In the genomic region with DNA sequence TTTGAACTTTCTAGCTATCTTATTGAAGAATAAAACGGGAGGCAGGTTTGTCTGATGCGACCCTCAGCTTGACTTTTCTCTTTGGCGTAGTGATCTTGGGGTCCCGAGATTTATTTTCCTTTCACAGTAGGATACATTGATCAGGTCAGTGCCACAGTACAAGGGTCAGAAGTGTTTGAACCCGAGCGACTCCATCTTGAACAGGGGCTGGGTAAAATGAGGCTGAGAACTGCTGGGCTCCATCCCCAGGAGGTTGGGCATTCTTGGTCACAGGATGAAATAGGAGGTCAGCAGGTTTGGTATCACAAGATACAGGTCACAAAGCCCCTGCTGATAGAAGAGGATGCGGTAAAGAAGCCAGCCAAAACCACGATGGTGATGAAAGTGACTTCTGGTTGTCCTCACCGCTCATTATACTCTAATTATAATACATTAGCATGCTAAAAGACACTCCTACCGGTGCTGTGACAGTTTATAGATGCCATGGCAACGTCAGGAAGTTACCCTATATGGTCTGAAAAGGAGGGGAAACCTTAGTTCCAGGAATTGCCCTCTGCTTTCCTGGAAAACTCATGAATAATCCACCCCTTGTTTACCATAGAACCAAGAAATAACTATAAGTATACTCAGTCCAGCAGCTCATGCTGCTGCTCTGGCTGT, we compare ENCODE assay signal across 19 cellular contexts. TPM values are rescaled to one million over a fixed set of nuclear protein-coding genes. Genes with fewer than 3 reads are reported as not detected.
DNase-seq lines count a peak whose midpoint lies in the region; ATAC-seq, FAIRE-seq and TF ChIP-seq lines count a peak whose summit lies in the region.
"Had no signal": no experiment of that assay in that cellular context is flagged by ENCODE, and none has a peak within 500 bp of the region (broad histone marks: within the 10 kb centered on the region; RNA-seq: fewer than 3 reads in every experiment).

No MANE protein-coding gene starts in this region.

- peaks cover 22% of the 10 kb centered on the region for H3K36me3 Mint-ChIP-seq in stimulated activated effector memory CD8-positive, alpha-beta T cell treated with anti-CD3 and anti-CD28 coated beads, Interleukin-12 subunit alpha, Interleukin-12 subunit beta, amount 100 ng/mL, for 72 hours

- H3K9me3 ChIP-seq in Panc1 (ENCODE audit: control insufficient read depth, insufficient read depth, low read depth, low read length) (no peaks in the 10 kb centered on the region), K562 (replicated peaks; ENCODE audit: control insufficient read depth, insufficient read depth, low read depth, low read length) (no peaks in the 10 kb centered on the region), thyroid gland (no peaks in the 10 kb centered on the region), sigmoid colon (no peaks in the 10 kb centered on the region)
- H3K9me3 ChIP-seq: adrenal gland, spleen had no signal

- no peaks in the 10 kb centered on the region for H3K27me3 ChIP-seq in Panc1 (ENCODE audit: control insufficient read depth, insufficient read depth, low read length)
- no peaks in the 10 kb centered on the region for H3K27me3 ChIP-seq in K562 (ENCODE audit: control insufficient read depth in 2 of 2, insufficient read depth in 2 of 2, low read length in 2 of 2)
- H3K27me3 ChIP-seq in thyroid gland: no peaks in the 10 kb centered on the region
- no peaks in the 10 kb centered on the region for H3K27me3 ChIP-seq in sigmoid colon
- H3K27me3 ChIP-seq: adrenal gland, spleen had no signal

- ATAC-seq in Panc1 (no peak), K562 (no peak), HG03378 (IDR thresholded peaks at IDR 0.05; ENCODE audit: unreplicated experiment) (no peak)
- ATAC-seq in stimulated activated effector memory CD8-positive, alpha-beta T cell treated with anti-CD3 and anti-CD28 coated beads, Interleukin-12 subunit alpha, Interleukin-12 subunit beta, amount 100 ng/mL, for 72 hours: peak; percentile 29
- ATAC-seq: Right ventricle myocardium inferior had no signal

- no peaks in the 10 kb centered on the region for H3K9me3 Mint-ChIP-seq in stimulated activated effector memory CD8-positive, alpha-beta T cell treated with anti-CD3 and anti-CD28 coated beads, Interleukin-12 subunit alpha, Interleukin-12 subunit beta, amount 100 ng/mL, for 72 hours

- TF ChIP-seq CTCF in Panc1 (IDR thresholded peaks at IDR 0.05) (no peak), K562 (IDR thresholded peaks at IDR 0.05 in 2 of 3, conservative IDR thresholded peaks at IDR 0.05 in 1 of 3; ENCODE audit: insufficient read depth in 2 of 3, low read depth in 1 of 3, low read length in 3 of 3) (no peak), thyroid gland (IDR thresholded peaks at IDR 0.05) (no peak), sigmoid colon (IDR thresholded peaks at IDR 0.05) (no peak)

- BruUV-seq in Panc1 (replicated peaks; lab: Mats Ljungman, UMichigan): TSS peak; percentile 49
- BruUV-seq in K562 (replicated peaks; lab: Mats Ljungman, UMichigan): TSS peak; percentile 16

- POLR2A ChIA-PET in Panc1 (lab: Charles Lee): no interaction called here
- POLR2A ChIA-PET in K562 (lab: Yijun Ruan, JAX): interaction anchor here (1.1 kb wide), 1 partner anchor 19 kb away, joined by 3 read pairs; no protein-coding TSS in a partner anchor

- no peak overlapping the region for H3K9ac ChIP-seq in K562 (ENCODE audit: insufficient read depth in 1 of 2, low read depth in 2 of 2, low read length in 2 of 2)

- H3K27ac Mint-ChIP-seq in stimulated activated effector memory CD8-positive, alpha-beta T cell treated with anti-CD3 and anti-CD28 coated beads, Interleukin-12 subunit alpha, Interleukin-12 subunit beta, amount 100 ng/mL, for 72 hours: peak overlapping the region; percentile 75
- H3K27ac Mint-ChIP-seq: B cell had no signal

- H3K27ac ChIP-seq in Panc1 (ENCODE audit: low read length): no peak overlapping the region
- peak overlapping the region; percentile 33; the same call in 1 of the 3 replicates for H3K27ac ChIP-seq in K562 (ENCODE audit: extremely low read depth, low read depth, low read length)
- no peak overlapping the region for H3K27ac ChIP-seq in thyroid gland
- H3K27ac ChIP-seq in sigmoid colon: no peak overlapping the region
- H3K27ac ChIP-seq: adrenal gland, spleen had no signal

- no peak overlapping the region for H2AFZ ChIP-seq in K562 (ENCODE audit: low read depth, low read length)

- no peak for TF ChIP-seq POLR2A in K562 (conservative IDR thresholded peaks at IDR 0.05)
- TF ChIP-seq POLR2A in thyroid gland (IDR thresholded peaks at IDR 0.05): no peak
- no peak for TF ChIP-seq POLR2A in sigmoid colon (IDR thresholded peaks at IDR 0.05)

- in situ Hi-C loops in Panc1 (cut with HindIII; ENCODE audit: low pct_unique_long_range_greater_than_20kb, low sequenced_read_pairs) (no loop called here), K562 (cut with MboI) (no loop called here)

- no peak for TF ChIP-seq RAD21 in K562 (CRISPR knock-in tag; conservative IDR thresholded peaks at IDR 0.05 in 1 of 2, IDR thresholded peaks at IDR 0.05 in 1 of 2)

- peaks cover 21% of the 10 kb centered on the region for H3K79me2 ChIP-seq in K562 (ENCODE audit: control insufficient read depth, insufficient read depth, low read length)

- CTCF ChIA-PET in Panc1 (lab: Charles Lee): no interaction called here
- CTCF ChIA-PET in K562 (lab: Yijun Ruan, JAX; ENCODE audit: low intra/inter-chr PET ratio): no interaction called here

- H4K20me1 ChIP-seq in K562 (replicated peaks; ENCODE audit: control insufficient read depth, insufficient read depth, low read length): no peaks in the 10 kb centered on the region

- peak; percentile 22 for DNase-seq in stimulated activated CD4-positive, alpha-beta T cell treated with anti-CD3 and anti-CD28 coated beads, Interleukin-4, amount 100 ng/mL, for 24 hours
- no peak for DNase-seq in stimulated activated CD4-positive, alpha-beta T cell treated with anti-CD3 and anti-CD28 coated beads, Interleukin-2, amount 100 ng/mL, for 24 hours
- DNase-seq in Panc1 (ENCODE audit: low read depth, low spot score) (no peak), K562 (ENCODE audit: extremely low read depth in 1 of 4, low spot score in 3 of 4) (peak in 1 of 4 experiments; percentile 64), thyroid gland (no peak), sigmoid colon (no peak)
- peak; percentile 10 to 55 for DNase-seq in stimulated activated effector memory CD8-positive, alpha-beta T cell treated with anti-CD3 and anti-CD28 coated beads, Interleukin-12 subunit alpha, Interleukin-12 subunit beta, amount 100 ng/mL, for 72 hours (ENCODE audit: low spot score in 2 of 2)
- DNase-seq: adrenal gland, DMS79 treated with DMSO at 0.1 percent for 48 hours, midbrain, MM.1S, spleen, substantia nigra, T-helper 9 cell had no signal

- no peak overlapping the region for H3K4me2 ChIP-seq in K562 (ENCODE audit: insufficient read depth, low read length)

- TF ChIP-seq EP300 in K562 (IDR thresholded peaks at IDR 0.05; ENCODE audit: low read length) (no peak), sigmoid colon (IDR thresholded peaks at IDR 0.05) (no peak)

- peaks cover 36% of the 10 kb centered on the region for H3K4me1 Mint-ChIP-seq in stimulated activated effector memory CD8-positive, alpha-beta T cell treated with anti-CD3 and anti-CD28 coated beads, Interleukin-12 subunit alpha, Interleukin-12 subunit beta, amount 100 ng/mL, for 72 hours

- no peaks in the 10 kb centered on the region for H3K9me1 ChIP-seq in K562 (ENCODE audit: control insufficient read depth, insufficient read depth, low read length)

- intact Hi-C loops in Panc1 (cut with micrococcal nuclease; ENCODE audit: unreplicated experiment) (no loop called here), K562 (cut with micrococcal nuclease) (no loop called here), thyroid gland (cut with DNase I) (no loop called here), sigmoid colon (cut with DNase I) (loop anchor here (5.0 to 10.0 kb wide), 2 partner anchors 148 to 1300 kb away; a partner anchor contains a TSS)

- H3K4me3 Mint-ChIP-seq in stimulated activated effector memory CD8-positive, alpha-beta T cell treated with anti-CD3 and anti-CD28 coated beads, Interleukin-12 subunit alpha, Interleukin-12 subunit beta, amount 100 ng/mL, for 72 hours: no peak overlapping the region
- H3K4me3 Mint-ChIP-seq: B cell had no signal

- no peaks in the 10 kb centered on the region; the same call in 1 of the 2 replicates for H3K36me3 ChIP-seq in Panc1 (ENCODE audit: control insufficient read depth, insufficient read depth, low read length)
- peaks cover 4% of the 10 kb centered on the region; the same call in 1 of the 3 replicates for H3K36me3 ChIP-seq in K562 (ENCODE audit: control insufficient read depth, insufficient read depth, low read length)
- H3K36me3 ChIP-seq in thyroid gland: no peaks in the 10 kb centered on the region
- H3K36me3 ChIP-seq in sigmoid colon: peaks cover 0 to 14% (median 2%) of the 10 kb centered on the region in 4 donors

- 32% methylated on average over 7 of the region's 11 CpGs for WGBS in K562 (ENCODE audit: insufficient coverage, low coverage, missing lambda C conversion rate)
- WGBS in thyroid gland, 2 donors: 87 to 89% methylated on average over 11 of the region's 11 CpGs
- WGBS in sigmoid colon, 2 donors: 84 to 87% methylated on average over 11 of the region's 11 CpGs

- FAIRE-seq in K562 (lab: Jason Lieb, UNC): no peak
- FAIRE-seq: H1, HTR-8/SVneo had no signal

- H3K4me1 ChIP-seq in Panc1 (ENCODE audit: control insufficient read depth, insufficient read depth, low read length) (peaks cover 9% of the 10 kb centered on the region), K562 (replicated peaks in 1 of 2; ENCODE audit: control insufficient read depth in 2 of 2, insufficient read depth in 2 of 2, low read length in 2 of 2) (peaks cover 10 to 29% of the 10 kb centered on the region in 2 experiments; a peak in 4 of 5 replicates), thyroid gland (peaks cover 20 to 22% of the 10 kb centered on the region in 2 donors), sigmoid colon (peaks cover 0 to 26% (median 23%) of the 10 kb centered on the region in 4 donors)

- H3K4me3 ChIP-seq in Panc1 (ENCODE audit: low read depth in 2 of 2, low read length in 2 of 2) (no peak overlapping the region), K562 (no peak overlapping the region), thyroid gland (replicated peaks in 1 of 3) (no peak overlapping the region), sigmoid colon (no peak overlapping the region)
- H3K4me3 ChIP-seq: adrenal gland, spleen had no signal

RNA-seq across cellular contexts. Expression of a gene that starts 3.0 kb away (rescaled TPM):
- 21.0 TPM for total RNA-seq in Panc1 (2021; ENCODE audit: unreplicated experiment)
- 28.9 TPM for polyA plus RNA-seq in Panc1 (2012; ENCODE audit: insufficient read length)
- 19.4 and 31.8 TPM in 2 replicates for total RNA-seq in K562 (2011; cell fraction: chromatin; rRNA removed; ENCODE audit: low replicate concordance)
- total RNA-seq in K562 (2011; cell fraction: nucleolus; rRNA removed): 12.4 and 19.8 TPM in 2 replicates
- total RNA-seq in K562 (2011; cell fraction: nucleoplasm; rRNA removed): 15.6 and 16.7 TPM in 2 replicates
- 7.7 and 8.7 TPM in 2 replicates for total RNA-seq in K562 (2014; rRNA removed)
- 2.1 and 4.1 TPM in 2 replicates for total RNA-seq in K562 (2014; rRNA removed; fragmentation: Illumina TruSeq; extraction: Trizol)
- 3.4 and 4.2 TPM in 2 replicates for total RNA-seq in K562 (2015; rRNA removed; fragmentation: Illumina TruSeq; extraction: Trizol)
- total RNA-seq in K562 (2021): 10.5 and 15.0 TPM in 2 replicates
- polyA plus RNA-seq in K562 (2011; rRNA removed): 1.2 and 2.6 TPM in 2 replicates
- polyA plus RNA-seq in K562 (2011; cell fraction: cytosol; rRNA removed): 0.83 and 1.5 TPM in 2 replicates
- polyA plus RNA-seq in K562 (2011; cell fraction: nucleus; rRNA removed): 4.3 and 6.8 TPM in 2 replicates
- polyA plus RNA-seq in K562 (2012): 4.8 and 11.1 TPM in 2 replicates
- 2.2 and 3.4 TPM in 2 replicates for polyA plus RNA-seq in K562 (2014; fragmentation: Illumina TruSeq; extraction: Trizol)
- under 1 TPM; 0.17 to 0.18 TPM for polyA plus RNA-seq in K562 (2014; fragmentation: Nextera tagmentation; extraction: Ambion mirVana)
- 4.4 and 6.2 TPM in 2 replicates for polyA plus RNA-seq in K562 (2014; rRNA removed)
- polyA minus RNA-seq in K562 (2011; rRNA and poly(A)+ RNA removed): 1.8 and 2.0 TPM in 2 replicates
- 3.1 and 6.8 TPM in 2 replicates for polyA minus RNA-seq in K562 (2011; cell fraction: cytosol; rRNA and poly(A)+ RNA removed)
- 3.4 and 4.3 TPM in 2 replicates for polyA minus RNA-seq in K562 (2011; cell fraction: nucleus; rRNA and poly(A)+ RNA removed)
- 10 to 100 TPM; 19.6 to 61.8 (median 26.3) TPM for total RNA-seq in thyroid gland
- total RNA-seq in sigmoid colon: 10 to 100 TPM in 3 of 4 donors, 1 to 10 TPM in 1; 7.7 to 38.2 (median 18.2) TPM
- 10 to 100 TPM; 10.2 to 32.5 (median 12.6) TPM for polyA plus RNA-seq in sigmoid colon

RNA-seq across cellular contexts. Expression of a gene that starts 26.4 kb away (rescaled TPM):
- total RNA-seq in Panc1 (2021; ENCODE audit: unreplicated experiment) (344 TPM), K562 (2014; rRNA removed) (9.9 and 10.7 TPM in 2 replicates), K562 (2014; rRNA removed; fragmentation: Illumina TruSeq; extraction: Trizol) (11.9 and 21.6 TPM in 2 replicates), K562 (2015; rRNA removed; fragmentation: Illumina TruSeq; extraction: Trizol) (29.1 and 29.8 TPM in 2 replicates), K562 (2021) (55.1 and 57.4 TPM in 2 replicates), thyroid gland (10 to 100 TPM; 23.5 to 51.9 (median 38.0) TPM), sigmoid colon (10 to 100 TPM; 44.9 to 61.8 (median 48.4) TPM)
- polyA plus RNA-seq in Panc1 (2012; ENCODE audit: insufficient read length): 404 TPM
- total RNA-seq in K562 (2011; cell fraction: chromatin; rRNA removed; ENCODE audit: low replicate concordance): 12.6 and 25.0 TPM in 2 replicates
- 16.4 and 20.8 TPM in 2 replicates for total RNA-seq in K562 (2011; cell fraction: nucleolus; rRNA removed)
- total RNA-seq in K562 (2011; cell fraction: nucleoplasm; rRNA removed): 21.3 and 23.7 TPM in 2 replicates
- polyA plus RNA-seq in K562 (2011; rRNA removed) (18.6 and 21.3 TPM in 2 replicates), K562 (2014; fragmentation: Illumina TruSeq; extraction: Trizol) (16.9 and 26.0 TPM in 2 replicates), K562 (2014; fragmentation: Nextera tagmentation; extraction: Ambion mirVana) (1 to 10 TPM; 4.3 to 5.7 TPM), K562 (2014; rRNA removed) (23.1 and 39.8 TPM in 2 replicates), sigmoid colon (100 to 1,000 TPM; 150 to 344 (median 339) TPM)
- polyA plus RNA-seq in K562 (2011; cell fraction: cytosol; rRNA removed): 24.1 and 28.7 TPM in 2 replicates
- 16.2 and 18.7 TPM in 2 replicates for polyA plus RNA-seq in K562 (2011; cell fraction: nucleus; rRNA removed)
- polyA plus RNA-seq in K562 (2012): 46.4 and 129 TPM in 2 replicates
- polyA minus RNA-seq in K562 (2011; rRNA and poly(A)+ RNA removed): 8.9 and 9.1 TPM in 2 replicates
- 8.2 and 13.9 TPM in 2 replicates for polyA minus RNA-seq in K562 (2011; cell fraction: cytosol; rRNA and poly(A)+ RNA removed)
- 9.2 and 11.0 TPM in 2 replicates for polyA minus RNA-seq in K562 (2011; cell fraction: nucleus; rRNA and poly(A)+ RNA removed)

RNA-seq across cellular contexts. Expression of a gene that starts 43.8 kb away (rescaled TPM):
- total RNA-seq in Panc1 (2021; ENCODE audit: unreplicated experiment) (0.26 TPM), K562 (2014; rRNA removed) (1.8 and 3.7 TPM in 2 replicates), K562 (2014; rRNA removed; fragmentation: Illumina TruSeq; extraction: Trizol) (not detected in 2 replicates), K562 (2015; rRNA removed; fragmentation: Illumina TruSeq; extraction: Trizol) (0.38 TPM in 1 of 2 replicates, not detected in the other), K562 (2021) (2.0 and 2.4 TPM in 2 replicates), thyroid gland (1 to 10 TPM in 3 of 4 donors, not detected in 1; 1.2 to 8.7 (median 1.9) TPM), sigmoid colon (not detected)
- polyA plus RNA-seq in Panc1 (2012; ENCODE audit: insufficient read length): 1.5 TPM
- total RNA-seq in K562 (2011; cell fraction: chromatin; rRNA removed; ENCODE audit: low replicate concordance): not detected in 2 replicates
- total RNA-seq in K562 (2011; cell fraction: nucleolus; rRNA removed): 1.2 and 1.5 TPM in 2 replicates
- total RNA-seq in K562 (2011; cell fraction: nucleoplasm; rRNA removed): not detected in 2 replicates
- polyA plus RNA-seq in K562 (2011; rRNA removed) (0.12 and 0.31 TPM in 2 replicates), K562 (2014; fragmentation: Illumina TruSeq; extraction: Trizol) (0.22 TPM in 1 of 2 replicates, not detected in the other), K562 (2014; fragmentation: Nextera tagmentation; extraction: Ambion mirVana) (not detected), K562 (2014; rRNA removed) (1.1 and 2.4 TPM in 2 replicates), sigmoid colon (1 to 10 TPM in 2 of 3 donors, not detected in 1; 1.2 to 1.4 TPM)
- 0.28 and 1.7 TPM in 2 replicates for polyA plus RNA-seq in K562 (2011; cell fraction: cytosol; rRNA removed)
- 0.21 and 0.64 TPM in 2 replicates for polyA plus RNA-seq in K562 (2011; cell fraction: nucleus; rRNA removed)
- polyA plus RNA-seq in K562 (2012): 0.87 and 1.5 TPM in 2 replicates
- polyA minus RNA-seq in K562 (2011; rRNA and poly(A)+ RNA removed): not detected in 2 replicates
- polyA minus RNA-seq in K562 (2011; cell fraction: cytosol; rRNA and poly(A)+ RNA removed): not detected in 2 replicates
- polyA minus RNA-seq in K562 (2011; cell fraction: nucleus; rRNA and poly(A)+ RNA removed): 0.89 and 1.3 TPM in 2 replicates
- total RNA-seq: Right ventricle myocardium inferior had no signal

Comparison
In these comparisons a context has a peak if more than half of its experiments do, and no peak if none do; other contexts are left out.
1. DNase-seq: peak in stimulated activated CD4-positive, alpha-beta T cell treated with anti-CD3 and anti-CD28 coated beads, Interleukin-4, amount 100 ng/mL, for 24 hours (single experiment) and stimulated activated effector memory CD8-positive, alpha-beta T cell treated with anti-CD3 and anti-CD28 coated beads, Interleukin-12 subunit alpha, Interleukin-12 subunit beta, amount 100 ng/mL, for 72 hours (2 of 2); none in stimulated activated CD4-positive, alpha-beta T cell treated with anti-CD3 and anti-CD28 coated beads, Interleukin-2, amount 100 ng/mL, for 24 hours (0 of 2), Panc1 (single experiment), thyroid gland (0 of 2) and sigmoid colon (single experiment).